In genomic region chr6:154243793-154244768, GRCh38 we compare ENCODE assay signal across 13 cellular contexts.
A peak's percentile ranks its signal among the peaks of the same experiment; 100 is the strongest.
DNase-seq lines count a peak whose midpoint lies in the region; ATAC-seq and TF ChIP-seq lines count a peak whose summit lies in the region.
"Had no signal": no experiment of that assay in that cellular context is flagged by ENCODE, and none has a peak within 500 bp of the region (broad histone marks: within the 10 kb centered on the region; RNA-seq: fewer than 3 reads in every experiment).

No MANE protein-coding gene starts in this region.

- H3K4me3 ChIP-seq in Peyer's patch = peak overlapping the region in 3 of 4 donors; percentile 26 to 35 (median 27)
- peak overlapping the region in 5 of 8 donors; percentile 7 to 68 (median 44) for H3K4me3 ChIP-seq in spleen
- H3K4me3 ChIP-seq: thoracic aorta had no signal

- TF ChIP-seq POLR2A in Peyer's patch (IDR thresholded peaks at IDR 0.05) (no peak), spleen (IDR thresholded peaks at IDR 0.05) (no peak)

- TF ChIP-seq CTCF in Peyer's patch (IDR thresholded peaks at IDR 0.05) (no peak), spleen (IDR thresholded peaks at IDR 0.05 in 8 of 11, conservative IDR thresholded peaks at IDR 0.05 in 3 of 11) (no peak)

- no peaks in the 10 kb centered on the region for H3K27me3 Mint-ChIP-seq in activated T-cell treated with anti-CD3 and anti-CD28 coated beads, Interleukin-2, amount 50 U/mL, for 4 hours (ENCODE audit: low read depth)
- H3K27me3 Mint-ChIP-seq in effector memory CD8-positive, alpha-beta T cell = no peaks in the 10 kb centered on the region

- no peaks in the 10 kb centered on the region for H3K27me3 ChIP-seq in Peyer's patch
- H3K27me3 ChIP-seq in spleen (replicated peaks in 1 of 7) = no peaks in the 10 kb centered on the region

- intact Hi-C loops in spleen (cut with DNase I; ENCODE audit: low total_unique reads) = no loop called here

- peaks cover 84% of the 10 kb centered on the region for H3K4me1 Mint-ChIP-seq in activated T-cell treated with anti-CD3 and anti-CD28 coated beads, Interleukin-2, amount 50 U/mL, for 4 hours (ENCODE audit: low read depth)
- peaks cover 57 to 73% of the 10 kb centered on the region in 2 donors for H3K4me1 Mint-ChIP-seq in effector memory CD8-positive, alpha-beta T cell (ENCODE audit: low read depth in 2 of 2)

- peak overlapping the region; percentile 94 for H3K4me3 Mint-ChIP-seq in activated T-cell treated with anti-CD3 and anti-CD28 coated beads, Interleukin-2, amount 50 U/mL, for 4 hours
- peak overlapping the region; percentile 81 to 89 for H3K4me3 Mint-ChIP-seq in effector memory CD8-positive, alpha-beta T cell

- WGBS in spleen, 5 donors = 62 to 74% (median 69%) methylated on average over 6 of the region's 6 CpGs

- H3K36me3 ChIP-seq in Peyer's patch (no peaks in the 10 kb centered on the region), spleen (peaks cover 0 to 9% (median 0%) of the 10 kb centered on the region in 6 donors)
- H3K36me3 ChIP-seq: thoracic aorta had no signal

- peak overlapping the region in 2 of 4 donors; percentile 30 to 62 for H3K27ac ChIP-seq in Peyer's patch
- H3K27ac ChIP-seq in spleen = peak overlapping the region in 6 of 8 donors; percentile 44 to 89 (median 79)
- H3K27ac ChIP-seq: thoracic aorta had no signal

- H3K36me3 Mint-ChIP-seq in activated T-cell treated with anti-CD3 and anti-CD28 coated beads, Interleukin-2, amount 50 U/mL, for 4 hours (ENCODE audit: insufficient read depth) = peaks cover 11% of the 10 kb centered on the region
- peaks cover 22% of the 10 kb centered on the region for H3K36me3 Mint-ChIP-seq in effector memory CD8-positive, alpha-beta T cell (ENCODE audit: insufficient read depth)

- H3K9me3 ChIP-seq in Peyer's patch = no peaks in the 10 kb centered on the region
- H3K9me3 ChIP-seq in spleen = no peaks in the 10 kb centered on the region
- H3K9me3 ChIP-seq: thoracic aorta had no signal

- H3K4me1 ChIP-seq in Peyer's patch (no peaks in the 10 kb centered on the region), spleen (peaks cover 4 to 97% (median 32%) of the 10 kb centered on the region in 6 donors)

- peaks cover 7% of the 10 kb centered on the region for H3K9me3 Mint-ChIP-seq in activated T-cell treated with anti-CD3 and anti-CD28 coated beads, Interleukin-2, amount 50 U/mL, for 4 hours
- H3K9me3 Mint-ChIP-seq in effector memory CD8-positive, alpha-beta T cell = peaks cover 3 to 9% of the 10 kb centered on the region in 2 donors

- ATAC-seq in activated T-cell treated with anti-CD3 and anti-CD28 coated beads, Interleukin-2, amount 50 U/mL, for 4 hours = no peak
- no peak for ATAC-seq in effector memory CD8-positive, alpha-beta T cell (replicated peaks)
- ATAC-seq in HG03571 (IDR thresholded peaks at IDR 0.05; ENCODE audit: unreplicated experiment) = no peak

- H3K27ac Mint-ChIP-seq in effector memory CD8-positive, alpha-beta T cell = peak overlapping the region; percentile 86 to 88

- DNase-seq in activated T-cell treated with anti-CD3 and anti-CD28 coated beads, Interleukin-2, amount 50 U/mL, for 4 hours = peak; percentile 25
- DNase-seq in activated T-cell treated with anti-CD3 and anti-CD28 coated beads, Interleukin-2, amount 50 U/mL, for 48 hours = no peak
- DNase-seq in Peyer's patch (no peak), spleen (no peak), mucosa of gallbladder (ENCODE audit: low spot score) (no peak), NCI-H526 treated with DMSO at 0.1 percent for 48 hours (lab: John Stamatoyannopoulos, UW) (no peak)
- no peak for DNase-seq in effector memory CD8-positive, alpha-beta T cell
- DNase-seq: AML-193; effector CD8-positive, alpha-beta T cell; GF-D8; NCI-H1930 had no signal
